8 cellular contexts compared by ENCODE assay signal in the genomic region with DNA sequence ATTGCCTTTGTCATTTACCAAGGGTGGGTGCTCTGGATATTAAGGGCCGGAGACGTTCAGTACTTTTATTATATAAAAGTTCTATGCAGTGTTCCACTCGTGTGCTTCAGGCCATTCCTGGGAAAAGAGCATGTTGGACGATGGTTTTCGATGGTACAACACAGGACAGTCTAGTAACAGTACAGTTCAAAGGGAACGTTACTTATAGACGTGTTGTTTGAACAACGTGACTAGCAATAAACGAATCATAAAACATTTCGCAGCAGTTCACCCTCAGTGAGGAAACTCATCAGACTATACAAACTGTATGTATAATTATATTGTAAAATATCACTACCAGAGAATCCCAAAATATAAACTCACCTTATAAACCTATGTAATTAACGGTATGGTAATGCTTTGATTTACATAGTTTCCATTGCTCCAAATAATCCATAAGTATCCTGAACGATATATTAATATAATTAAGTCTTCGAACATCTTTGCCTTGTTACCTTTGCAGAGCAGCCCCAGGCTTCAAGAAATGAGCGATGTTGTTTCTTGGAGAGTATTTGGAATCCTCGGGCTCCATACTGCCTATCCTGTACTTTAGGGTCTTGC. TPM values are rescaled to one million over a fixed set of nuclear protein-coding genes. Genes with fewer than 3 reads are reported as not detected.
DNase-seq lines count a peak whose midpoint lies in the region; ATAC-seq and TF ChIP-seq lines count a peak whose summit lies in the region.

No MANE protein-coding gene starts in this region.

- in situ Hi-C loops in G401 (cut with HindIII; ENCODE audit: low sequenced_read_pairs) = no loop called here

- H3K9ac ChIP-seq in HUES6 (ENCODE audit: low read length) (peak overlapping the region; percentile 92), muscle layer of colon (ENCODE audit: low read length) (peak overlapping the region; percentile 58)

- BruUV-seq in A673 (replicated peaks; lab: Mats Ljungman, UMichigan) = TSS peak; percentile 84

- CTCF ChIA-PET in A673 (lab: Charles Lee) = interaction anchor here (0.8 kb wide), 1 partner anchor 74 kb away, joined by 5 read pairs; a partner anchor contains a TSS

- no peaks in the 10 kb centered on the region for H3K36me3 ChIP-seq in A673 (ENCODE audit: insufficient read depth, low read length, poor library complexity, severe bottlenecking)
- H3K36me3 ChIP-seq in HUES6 (ENCODE audit: control insufficient read depth, insufficient read depth, low read length) = 0 out of 2 replicates have a peak, but pooled peaks cover 7% of the 10 kb centered on the region
- no peaks in the 10 kb centered on the region for H3K36me3 ChIP-seq in muscle layer of colon (ENCODE audit: insufficient read depth, low read length)

- no peak for DNase-seq in A673 (ENCODE audit: low spot score)
- DNase-seq in caudate nucleus (lab: John Stamatoyannopoulos, UW) = no peak
- no peak for DNase-seq in G401 (ENCODE audit: low spot score)
- DNase-seq in RKO (ENCODE audit: low spot score) = no peak

- intact Hi-C loops in A673 (cut with micrococcal nuclease; ENCODE audit: unreplicated experiment) = no loop called here

- H3K4me1 ChIP-seq in A673 (ENCODE audit: insufficient read depth, low read length, poor library complexity, severe bottlenecking) (peaks cover 9% of the 10 kb centered on the region), HUES6 (ENCODE audit: control insufficient read depth, insufficient read depth, low read length) (peaks cover 11% of the 10 kb centered on the region), muscle layer of colon (ENCODE audit: insufficient read depth, low read length) (peaks cover 30% of the 10 kb centered on the region)

- POLR2A ChIA-PET in A673 (lab: Charles Lee; ENCODE audit: low non-redundant PET) = no interaction called here

- ATAC-seq in GM19351 (IDR thresholded peaks at IDR 0.05; ENCODE audit: unreplicated experiment) (no peak), HG03280 (IDR thresholded peaks at IDR 0.05; ENCODE audit: unreplicated experiment) (no peak)

- H3K27me3 ChIP-seq in A673 (replicated peaks; ENCODE audit: insufficient read depth, low read depth, low read length, poor library complexity) = no peaks in the 10 kb centered on the region
- H3K27me3 ChIP-seq in HUES6 (ENCODE audit: control insufficient read depth, insufficient read depth, low read length) = no peaks in the 10 kb centered on the region
- H3K27me3 ChIP-seq in muscle layer of colon (ENCODE audit: control insufficient read depth in 1 of 2, insufficient read depth in 2 of 2, low read length in 2 of 2) = no peaks in the 10 kb centered on the region

- TF ChIP-seq CTCF in A673 (conservative IDR thresholded peaks at IDR 0.05; ENCODE audit: low read depth, low read length) = no peak

- H3K4me3 ChIP-seq in A673 (ENCODE audit: low read depth, low read length, poor library complexity, severe bottlenecking) (peak overlapping the region; percentile 64), HUES6 (ENCODE audit: low read depth, low read length) (peak overlapping the region; percentile 82), muscle layer of colon (ENCODE audit: low read depth in 1 of 2, low read length in 2 of 2) (peak overlapping the region; percentile 70 to 99)

- no peaks in the 10 kb centered on the region for H3K9me3 ChIP-seq in A673 (ENCODE audit: low read depth, low read length, poor library complexity, severe bottlenecking)
- no peaks in the 10 kb centered on the region for H3K9me3 ChIP-seq in HUES6 (ENCODE audit: control insufficient read depth, insufficient read depth, low read depth, low read length)
- no peaks in the 10 kb centered on the region for H3K9me3 ChIP-seq in muscle layer of colon (ENCODE audit: low read length)

- H3K27ac ChIP-seq in A673 (ENCODE audit: low read depth, low read length, poor library complexity, severe bottlenecking) = peak overlapping the region; percentile 91
- peak overlapping the region; percentile 91 for H3K27ac ChIP-seq in HUES6 (ENCODE audit: low read depth, low read length)
- H3K27ac ChIP-seq in caudate nucleus (ENCODE audit: low read depth, low read length) = peak overlapping the region; percentile 98
- H3K27ac ChIP-seq in muscle layer of colon (ENCODE audit: low read depth, low read length) = peak overlapping the region; percentile 88

RNA-seq across cellular contexts. Expression of a gene that starts 0.6 kb away (rescaled TPM):
- 108 and 118 TPM in 2 replicates for total RNA-seq in A673 (2021)
- total RNA-seq in G401 (2014; rRNA removed; shearing (Covaris generic)) = 117 and 153 TPM in 2 replicates

RNA-seq across cellular contexts. Expression of a gene that starts 10.3 kb away (rescaled TPM):
- 19.1 and 21.8 TPM in 2 replicates for total RNA-seq in A673 (2021)
- total RNA-seq in G401 (2014; rRNA removed; shearing (Covaris generic)) = 73.9 and 80.9 TPM in 2 replicates
